19 cellular contexts compared by ENCODE assay signal in the genomic region with DNA sequence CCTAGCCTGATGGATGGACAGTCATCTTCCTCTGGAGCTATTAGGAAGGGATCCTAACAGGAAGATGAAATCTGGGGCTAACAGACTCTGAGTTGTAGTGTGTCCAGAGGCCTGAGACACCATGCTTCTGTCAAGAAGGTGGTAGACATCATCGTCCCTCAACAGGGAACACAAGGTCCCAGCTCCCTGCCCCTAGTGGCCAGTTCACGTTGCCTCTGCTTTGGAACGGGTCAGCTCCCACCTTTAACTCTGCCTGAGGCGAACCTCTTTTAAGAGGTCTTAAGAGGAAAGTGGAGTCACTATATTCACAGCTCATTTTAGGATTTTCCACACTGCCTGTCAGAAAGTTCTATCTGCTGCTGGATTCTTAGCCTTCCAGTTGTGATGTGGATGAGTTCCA. TPM values are rescaled to one million over a fixed set of nuclear protein-coding genes. Genes with fewer than 3 reads are reported as not detected.
DNase-seq lines count a peak whose midpoint lies in the region; ATAC-seq and TF ChIP-seq lines count a peak whose summit lies in the region.
"Had no signal": no experiment of that assay in that cellular context is flagged by ENCODE, and none has a peak within 500 bp of the region (broad histone marks: within the 10 kb centered on the region; RNA-seq: fewer than 3 reads in every experiment).

No MANE protein-coding gene starts in this region.

- no peak overlapping the region for H3K27ac Mint-ChIP-seq in GM23338
- H3K27ac Mint-ChIP-seq in WTC11, result no peak overlapping the region

- no peaks in the 10 kb centered on the region for H3K27me3 ChIP-seq in AG04450 (ENCODE audit: control insufficient read depth, insufficient read depth, low read length)
- no peaks in the 10 kb centered on the region for H3K27me3 ChIP-seq in GM23338 (ENCODE audit: insufficient read depth)

- peak; percentile 32; the same call in 1 of the 2 replicates for TF ChIP-seq CTCF in AG04450 (IDR thresholded peaks at IDR 0.05; ENCODE audit: low read depth, low read length)
- TF ChIP-seq CTCF in GM23338 (conservative IDR thresholded peaks at IDR 0.05; ENCODE audit: low read depth in 2 of 2), result peak; percentile 57 to 65
- no peak for TF ChIP-seq CTCF in WTC11 (IDR thresholded peaks at IDR 0.05)

- H3K4me3 Mint-ChIP-seq in GM23338, result no peak overlapping the region
- no peak overlapping the region for H3K4me3 Mint-ChIP-seq in WTC11

- no peaks in the 10 kb centered on the region for H3F3A ChIP-seq in GM23338 (replicated peaks; ENCODE audit: low read depth)

- no peak overlapping the region for H2AFZ ChIP-seq in GM23338

- no peaks in the 10 kb centered on the region for H3K9me2 ChIP-seq in GM23338 (ENCODE audit: insufficient read depth)

- no peak for DNase-seq in AG04450 (ENCODE audit: low read depth, low spot score)
- DNase-seq in GM23338 (ENCODE audit: low spot score), result peak; percentile 69
- peak; percentile 45 for DNase-seq in WTC11 (ENCODE audit: low spot score)
- DNase-seq in iPS-NIHi7 (ENCODE audit: extremely low spot score), result peak; percentile 65
- DNase-seq in activated naive CD4-positive, alpha-beta T cell treated with Interleukin-2 at 50 U/mL for 16 hours, result no peak
- no peak for DNase-seq in activated T-cell treated with anti-CD3 and anti-CD28 coated beads for 4 hours
- DNase-seq: activated CD4-positive, alpha-beta T cell treated with anti-CD3 and anti-CD28 coated beads for 4 hours; aorta; effector CD4-positive, alpha-beta T cell; OCI-M1; stimulated activated CD4-positive, alpha-beta T cell treated with anti-CD3 and anti-CD28 coated beads, Interleukin-4, amount 100 ng/mL, for 1 hour had no signal

- H3K36me3 ChIP-seq in GM23338 (ENCODE audit: insufficient read depth), result peaks cover 19% of the 10 kb centered on the region

- H3K4me2 ChIP-seq in GM23338, result no peak overlapping the region

- POLR2A ChIA-PET in AG04450 (lab: Yijun Ruan, JAX), result no interaction called here
- POLR2A ChIA-PET in WTC11 (lab: Charles Lee), result interaction anchor here (0.6 to 1.0 kb wide), 2 partner anchors 58 to 80 kb away, joined by 3 to 4 read pairs; no protein-coding TSS in a partner anchor

- H4K20me1 ChIP-seq in GM23338 (replicated peaks; ENCODE audit: insufficient read depth), result no peaks in the 10 kb centered on the region

- H3K27me3 Mint-ChIP-seq in GM23338 (ENCODE audit: insufficient read depth, low read depth, poor library complexity) (peaks cover 3% of the 10 kb centered on the region), WTC11 (ENCODE audit: low read depth) (no peaks in the 10 kb centered on the region)

- no peak overlapping the region for H3K4me3 ChIP-seq in AG04450 (ENCODE audit: low read depth, low read length)
- no peak overlapping the region for H3K4me3 ChIP-seq in GM23338
- H3K4me3 ChIP-seq: HAP-1 had no signal

- H3K9me3 Mint-ChIP-seq in GM23338, result no peaks in the 10 kb centered on the region
- H3K9me3 Mint-ChIP-seq in WTC11, result no peaks in the 10 kb centered on the region

- no peaks in the 10 kb centered on the region for H3K79me2 ChIP-seq in GM23338 (replicated peaks; ENCODE audit: insufficient read depth)

- no peaks in the 10 kb centered on the region for H3K4me1 ChIP-seq in GM23338 (ENCODE audit: insufficient read depth)
- H3K4me1 ChIP-seq: HAP-1 had no signal

- CTCF ChIA-PET in AG04450 (lab: Charles Lee), result interaction anchor here (1.0 kb wide), 1 partner anchor 84 kb away, joined by 3 read pairs; no protein-coding TSS in a partner anchor
- CTCF ChIA-PET in WTC11 (lab: Charles Lee), result interaction anchor here (0.8 to 2.5 kb wide), 21 partner anchors 12 to 223 kb away, joined by 3 to 28 read pairs (median 5); no protein-coding TSS in a partner anchor

- H3K27ac ChIP-seq in AG04450 (ENCODE audit: low read depth, low read length) (no peak overlapping the region), GM23338 (ENCODE audit: low read depth) (no peak overlapping the region)
- H3K27ac ChIP-seq: C4-2B had no signal

- no peaks in the 10 kb centered on the region for H3K9me3 ChIP-seq in AG04450 (ENCODE audit: control insufficient read depth, insufficient read depth, low read length)
- H3K9me3 ChIP-seq: HAP-1 had no signal

- peak; percentile 94 for ATAC-seq in GM23338
- peak; percentile 89 for ATAC-seq in WTC11
- ATAC-seq in HG03432 (IDR thresholded peaks at IDR 0.05; ENCODE audit: unreplicated experiment), result no peak
- ATAC-seq in HG03571 (IDR thresholded peaks at IDR 0.05; ENCODE audit: unreplicated experiment), result no peak

- peaks cover 71% of the 10 kb centered on the region for H3K36me3 Mint-ChIP-seq in GM23338 (ENCODE audit: low read depth)
- H3K36me3 Mint-ChIP-seq in WTC11, result peaks cover 68% of the 10 kb centered on the region

- H3K4me1 Mint-ChIP-seq in GM23338 (peaks cover 8% of the 10 kb centered on the region), WTC11 (no peaks in the 10 kb centered on the region)

TF ChIP-seq in GM23338, 12 proteins besides CTCF, POLR2A, EP300 and RAD21 (continues in another document):
- no peak for TF ChIP-seq ZNF114 (CRISPR knock-in tag; IDR thresholded peaks at IDR 0.05)
- TF ChIP-seq, protein P1, sequence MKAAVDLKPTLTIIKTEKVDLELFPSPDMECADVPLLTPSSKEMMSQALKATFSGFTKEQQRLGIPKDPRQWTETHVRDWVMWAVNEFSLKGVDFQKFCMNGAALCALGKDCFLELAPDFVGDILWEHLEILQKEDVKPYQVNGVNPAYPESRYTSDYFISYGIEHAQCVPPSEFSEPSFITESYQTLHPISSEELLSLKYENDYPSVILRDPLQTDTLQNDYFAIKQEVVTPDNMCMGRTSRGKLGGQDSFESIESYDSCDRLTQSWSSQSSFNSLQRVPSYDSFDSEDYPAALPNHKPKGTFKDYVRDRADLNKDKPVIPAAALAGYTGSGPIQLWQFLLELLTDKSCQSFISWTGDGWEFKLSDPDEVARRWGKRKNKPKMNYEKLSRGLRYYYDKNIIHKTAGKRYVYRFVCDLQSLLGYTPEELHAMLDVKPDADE (IDR thresholded peaks at IDR 0.05), result no peak

TF ChIP-seq in WTC11, 78 proteins besides CTCF, POLR2A, EP300 and RAD21 (continues in another document):
- TF ChIP-seq, protein P2, sequence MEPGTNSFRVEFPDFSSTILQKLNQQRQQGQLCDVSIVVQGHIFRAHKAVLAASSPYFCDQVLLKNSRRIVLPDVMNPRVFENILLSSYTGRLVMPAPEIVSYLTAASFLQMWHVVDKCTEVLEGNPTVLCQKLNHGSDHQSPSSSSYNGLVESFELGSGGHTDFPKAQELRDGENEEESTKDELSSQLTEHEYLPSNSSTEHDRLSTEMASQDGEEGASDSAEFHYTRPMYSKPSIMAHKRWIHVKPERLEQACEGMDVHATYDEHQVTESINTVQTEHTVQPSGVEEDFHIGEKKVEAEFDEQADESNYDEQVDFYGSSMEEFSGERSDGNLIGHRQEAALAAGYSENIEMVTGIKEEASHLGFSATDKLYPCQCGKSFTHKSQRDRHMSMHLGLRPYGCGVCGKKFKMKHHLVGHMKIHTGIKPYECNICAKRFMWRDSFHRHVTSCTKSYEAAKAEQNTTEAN (CRISPR knock-in tag; IDR thresholded peaks at IDR 0.05), result no peak
- TF ChIP-seq, protein P3, sequence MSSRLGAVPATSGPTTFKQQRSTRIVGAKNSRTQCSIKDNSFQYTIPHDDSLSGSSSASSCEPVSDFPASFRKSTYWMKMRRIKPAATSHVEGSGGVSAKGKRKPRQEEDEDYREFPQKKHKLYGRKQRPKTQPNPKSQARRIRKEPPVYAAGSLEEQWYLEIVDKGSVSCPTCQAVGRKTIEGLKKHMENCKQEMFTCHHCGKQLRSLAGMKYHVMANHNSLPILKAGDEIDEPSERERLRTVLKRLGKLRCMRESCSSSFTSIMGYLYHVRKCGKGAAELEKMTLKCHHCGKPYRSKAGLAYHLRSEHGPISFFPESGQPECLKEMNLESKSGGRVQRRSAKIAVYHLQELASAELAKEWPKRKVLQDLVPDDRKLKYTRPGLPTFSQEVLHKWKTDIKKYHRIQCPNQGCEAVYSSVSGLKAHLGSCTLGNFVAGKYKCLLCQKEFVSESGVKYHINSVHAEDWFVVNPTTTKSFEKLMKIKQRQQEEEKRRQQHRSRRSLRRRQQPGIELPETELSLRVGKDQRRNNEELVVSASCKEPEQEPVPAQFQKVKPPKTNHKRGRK (CRISPR knock-in tag; IDR thresholded peaks at IDR 0.05; ENCODE audit: borderline replicate concordance), result no peak
- TF ChIP-seq, protein P4, sequence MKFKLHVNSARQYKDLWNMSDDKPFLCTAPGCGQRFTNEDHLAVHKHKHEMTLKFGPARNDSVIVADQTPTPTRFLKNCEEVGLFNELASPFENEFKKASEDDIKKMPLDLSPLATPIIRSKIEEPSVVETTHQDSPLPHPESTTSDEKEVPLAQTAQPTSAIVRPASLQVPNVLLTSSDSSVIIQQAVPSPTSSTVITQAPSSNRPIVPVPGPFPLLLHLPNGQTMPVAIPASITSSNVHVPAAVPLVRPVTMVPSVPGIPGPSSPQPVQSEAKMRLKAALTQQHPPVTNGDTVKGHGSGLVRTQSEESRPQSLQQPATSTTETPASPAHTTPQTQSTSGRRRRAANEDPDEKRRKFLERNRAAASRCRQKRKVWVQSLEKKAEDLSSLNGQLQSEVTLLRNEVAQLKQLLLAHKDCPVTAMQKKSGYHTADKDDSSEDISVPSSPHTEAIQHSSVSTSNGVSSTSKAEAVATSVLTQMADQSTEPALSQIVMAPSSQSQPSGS (CRISPR knock-in tag; IDR thresholded peaks at IDR 0.05; ENCODE audit: borderline replicate concordance, low read depth), result no peak
- no peak for TF ChIP-seq NFE2L1 (CRISPR knock-in tag; IDR thresholded peaks at IDR 0.05)

RNA-seq across cellular contexts. Expression of a gene that starts 28.3 kb away (rescaled TPM):
- polyA plus RNA-seq in AG04450 (2011; rRNA removed), result not detected in 2 replicates
- 0.13 TPM in 1 of 2 replicates, not detected in the other for polyA minus RNA-seq in AG04450 (2011; rRNA and poly(A)+ RNA removed)
- total RNA-seq in GM23338 (2014; rRNA removed; shearing (Covaris generic)), result not detected in 2 replicates
- 0.24 and 0.31 TPM in 2 replicates for polyA plus RNA-seq in GM23338 (2016; fragmentation: Nextera tagmentation; extraction: Ambion mirVana)
- total RNA-seq in WTC11 (2021), result 0.18 to 0.30 TPM (median 0.22 TPM) in 3 replicates
- total RNA-seq: myocyte; renal cortical epithelial cell; T-helper 1 cell treated with Interleukin-12 subunit alpha and Interleukin-12 subunit beta and Interleukin-4 antibody, amounts not matched to agents 30 ng/mL and 1 ng/mL, for 36 hours; ureter had no signal

RNA-seq across cellular contexts. Expression of a gene that starts 55.2 kb away (rescaled TPM):
- polyA plus RNA-seq in AG04450 (2011; rRNA removed), result 14.9 and 16.1 TPM in 2 replicates
- polyA minus RNA-seq in AG04450 (2011; rRNA and poly(A)+ RNA removed), result 6.2 and 8.9 TPM in 2 replicates
- 0.28 and 0.47 TPM in 2 replicates for total RNA-seq in GM23338 (2014; rRNA removed; shearing (Covaris generic))
- 0.10 and 0.47 TPM in 2 replicates for polyA plus RNA-seq in GM23338 (2016; fragmentation: Nextera tagmentation; extraction: Ambion mirVana)
- 0.89 to 1.6 TPM (median 1.0 TPM) in 3 replicates for total RNA-seq in WTC11 (2021)

Comparison
In these comparisons a context has a peak if more than half of its experiments do, and no peak if none do; other contexts are left out.
1. DNase-seq: peak in GM23338 (single experiment), WTC11 (single experiment) and iPS-NIHi7 (single experiment); none in AG04450 (single experiment), activated naive CD4-positive, alpha-beta T cell treated with Interleukin-2 at 50 U/mL for 16 hours (single experiment) and activated T-cell treated with anti-CD3 and anti-CD28 coated beads for 4 hours (single experiment).
2. ATAC-seq: peak in GM23338 (single experiment) and WTC11 (single experiment); none in HG03432 (single experiment) and HG03571 (single experiment).